1 cellular context compared by ENCODE assay signal in the genomic region with DNA sequence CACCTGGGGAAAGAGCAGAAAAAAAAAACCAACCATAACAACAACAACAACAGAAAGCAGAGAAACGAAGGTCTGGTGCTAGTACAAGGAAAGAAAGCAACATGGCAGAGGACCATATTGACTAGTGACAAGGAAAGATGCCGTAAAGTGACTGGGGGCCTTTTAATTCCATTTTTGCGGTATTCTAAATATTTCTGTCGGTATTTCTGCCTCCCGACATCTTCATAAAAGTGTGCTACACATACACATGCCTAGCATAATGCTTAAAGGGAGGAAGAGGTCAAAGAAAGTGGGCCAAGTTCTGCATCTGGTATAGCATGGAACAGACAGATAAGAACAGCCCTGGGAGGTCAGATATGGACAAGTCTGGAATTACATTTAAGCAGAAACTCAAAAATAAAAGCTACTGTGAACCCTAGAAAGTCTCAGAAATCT.
TF ChIP-seq lines count a peak whose summit lies in the region.

No MANE protein-coding gene starts in this region.

TF ChIP-seq in K562, 482 proteins besides CTCF, POLR2A, EP300 and RAD21 (continued from another document and continues in another):
- TF ChIP-seq, protein P1, sequence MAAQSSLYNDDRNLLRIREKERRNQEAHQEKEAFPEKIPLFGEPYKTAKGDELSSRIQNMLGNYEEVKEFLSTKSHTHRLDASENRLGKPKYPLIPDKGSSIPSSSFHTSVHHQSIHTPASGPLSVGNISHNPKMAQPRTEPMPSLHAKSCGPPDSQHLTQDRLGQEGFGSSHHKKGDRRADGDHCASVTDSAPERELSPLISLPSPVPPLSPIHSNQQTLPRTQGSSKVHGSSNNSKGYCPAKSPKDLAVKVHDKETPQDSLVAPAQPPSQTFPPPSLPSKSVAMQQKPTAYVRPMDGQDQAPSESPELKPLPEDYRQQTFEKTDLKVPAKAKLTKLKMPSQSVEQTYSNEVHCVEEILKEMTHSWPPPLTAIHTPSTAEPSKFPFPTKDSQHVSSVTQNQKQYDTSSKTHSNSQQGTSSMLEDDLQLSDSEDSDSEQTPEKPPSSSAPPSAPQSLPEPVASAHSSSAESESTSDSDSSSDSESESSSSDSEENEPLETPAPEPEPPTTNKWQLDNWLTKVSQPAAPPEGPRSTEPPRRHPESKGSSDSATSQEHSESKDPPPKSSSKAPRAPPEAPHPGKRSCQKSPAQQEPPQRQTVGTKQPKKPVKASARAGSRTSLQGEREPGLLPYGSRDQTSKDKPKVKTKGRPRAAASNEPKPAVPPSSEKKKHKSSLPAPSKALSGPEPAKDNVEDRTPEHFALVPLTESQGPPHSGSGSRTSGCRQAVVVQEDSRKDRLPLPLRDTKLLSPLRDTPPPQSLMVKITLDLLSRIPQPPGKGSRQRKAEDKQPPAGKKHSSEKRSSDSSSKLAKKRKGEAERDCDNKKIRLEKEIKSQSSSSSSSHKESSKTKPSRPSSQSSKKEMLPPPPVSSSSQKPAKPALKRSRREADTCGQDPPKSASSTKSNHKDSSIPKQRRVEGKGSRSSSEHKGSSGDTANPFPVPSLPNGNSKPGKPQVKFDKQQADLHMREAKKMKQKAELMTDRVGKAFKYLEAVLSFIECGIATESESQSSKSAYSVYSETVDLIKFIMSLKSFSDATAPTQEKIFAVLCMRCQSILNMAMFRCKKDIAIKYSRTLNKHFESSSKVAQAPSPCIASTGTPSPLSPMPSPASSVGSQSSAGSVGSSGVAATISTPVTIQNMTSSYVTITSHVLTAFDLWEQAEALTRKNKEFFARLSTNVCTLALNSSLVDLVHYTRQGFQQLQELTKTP (IDR thresholded peaks at IDR 0.05; ENCODE audit: low read depth in 1 of 2, partially characterized antibody in 2 of 2), result peak in 1 of 2 experiments; percentile 37
- peak; percentile 45 for TF ChIP-seq NEUROD1 (IDR thresholded peaks at IDR 0.05; ENCODE audit: borderline replicate concordance, low read depth, low read length, partially characterized antibody)
- TF ChIP-seq TEAD2 (tag; IDR thresholded peaks at IDR 0.05), result no peak
- TF ChIP-seq CBX2 (IDR thresholded peaks at IDR 0.05; ENCODE audit: insufficient read depth, low read length, poor library complexity, severe bottlenecking), result no peak
- TF ChIP-seq SMARCA5 (IDR thresholded peaks at IDR 0.05), result no peak
- TF ChIP-seq ZNF143 (CRISPR knock-in tag; IDR thresholded peaks at IDR 0.05), result no peak
- TF ChIP-seq LEF1 (IDR thresholded peaks at IDR 0.05), result peak; percentile 93
- TF ChIP-seq, protein P2, sequence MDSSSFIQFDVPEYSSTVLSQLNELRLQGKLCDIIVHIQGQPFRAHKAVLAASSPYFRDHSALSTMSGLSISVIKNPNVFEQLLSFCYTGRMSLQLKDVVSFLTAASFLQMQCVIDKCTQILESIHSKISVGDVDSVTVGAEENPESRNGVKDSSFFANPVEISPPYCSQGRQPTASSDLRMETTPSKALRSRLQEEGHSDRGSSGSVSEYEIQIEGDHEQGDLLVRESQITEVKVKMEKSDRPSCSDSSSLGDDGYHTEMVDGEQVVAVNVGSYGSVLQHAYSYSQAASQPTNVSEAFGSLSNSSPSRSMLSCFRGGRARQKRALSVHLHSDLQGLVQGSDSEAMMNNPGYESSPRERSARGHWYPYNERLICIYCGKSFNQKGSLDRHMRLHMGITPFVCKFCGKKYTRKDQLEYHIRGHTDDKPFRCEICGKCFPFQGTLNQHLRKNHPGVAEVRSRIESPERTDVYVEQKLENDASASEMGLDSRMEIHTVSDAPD (CRISPR knock-in tag; IDR thresholded peaks at IDR 0.05), result no peak
- no peak for TF ChIP-seq ZC3H11A (IDR thresholded peaks at IDR 0.05; ENCODE audit: low read depth, low read length)
- TF ChIP-seq, protein P3, sequence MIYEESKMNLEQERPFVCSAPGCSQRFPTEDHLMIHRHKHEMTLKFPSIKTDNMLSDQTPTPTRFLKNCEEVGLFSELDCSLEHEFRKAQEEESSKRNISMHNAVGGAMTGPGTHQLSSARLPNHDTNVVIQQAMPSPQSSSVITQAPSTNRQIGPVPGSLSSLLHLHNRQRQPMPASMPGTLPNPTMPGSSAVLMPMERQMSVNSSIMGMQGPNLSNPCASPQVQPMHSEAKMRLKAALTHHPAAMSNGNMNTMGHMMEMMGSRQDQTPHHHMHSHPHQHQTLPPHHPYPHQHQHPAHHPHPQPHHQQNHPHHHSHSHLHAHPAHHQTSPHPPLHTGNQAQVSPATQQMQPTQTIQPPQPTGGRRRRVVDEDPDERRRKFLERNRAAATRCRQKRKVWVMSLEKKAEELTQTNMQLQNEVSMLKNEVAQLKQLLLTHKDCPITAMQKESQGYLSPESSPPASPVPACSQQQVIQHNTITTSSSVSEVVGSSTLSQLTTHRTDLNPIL (CRISPR knock-in tag; IDR thresholded peaks at IDR 0.05), result no peak
- no peak for TF ChIP-seq DDX20 (tag; IDR thresholded peaks at IDR 0.05; ENCODE audit: low read depth)
- TF ChIP-seq MCM2 (IDR thresholded peaks at IDR 0.05; ENCODE audit: low read depth), result no peak
- TF ChIP-seq NFE2 (IDR thresholded peaks at IDR 0.05; ENCODE audit: low read depth), result no peak
- no peak for TF ChIP-seq KLF10 (CRISPR knock-in tag; IDR thresholded peaks at IDR 0.05)
- TF ChIP-seq NUFIP1 (IDR thresholded peaks at IDR 0.05; ENCODE audit: partially characterized antibody), result peak; percentile 42
- TF ChIP-seq, protein P4, sequence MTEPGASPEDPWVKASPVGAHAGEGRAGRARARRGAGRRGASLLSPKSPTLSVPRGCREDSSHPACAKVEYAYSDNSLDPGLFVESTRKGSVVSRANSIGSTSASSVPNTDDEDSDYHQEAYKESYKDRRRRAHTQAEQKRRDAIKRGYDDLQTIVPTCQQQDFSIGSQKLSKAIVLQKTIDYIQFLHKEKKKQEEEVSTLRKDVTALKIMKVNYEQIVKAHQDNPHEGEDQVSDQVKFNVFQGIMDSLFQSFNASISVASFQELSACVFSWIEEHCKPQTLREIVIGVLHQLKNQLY (CRISPR knock-in tag; conservative IDR thresholded peaks at IDR 0.05), result no peak
- TF ChIP-seq ZNF232 (CRISPR knock-in tag; IDR thresholded peaks at IDR 0.05), result peak; percentile 79; the same call in 1 of the 2 replicates
- TF ChIP-seq, protein P5, sequence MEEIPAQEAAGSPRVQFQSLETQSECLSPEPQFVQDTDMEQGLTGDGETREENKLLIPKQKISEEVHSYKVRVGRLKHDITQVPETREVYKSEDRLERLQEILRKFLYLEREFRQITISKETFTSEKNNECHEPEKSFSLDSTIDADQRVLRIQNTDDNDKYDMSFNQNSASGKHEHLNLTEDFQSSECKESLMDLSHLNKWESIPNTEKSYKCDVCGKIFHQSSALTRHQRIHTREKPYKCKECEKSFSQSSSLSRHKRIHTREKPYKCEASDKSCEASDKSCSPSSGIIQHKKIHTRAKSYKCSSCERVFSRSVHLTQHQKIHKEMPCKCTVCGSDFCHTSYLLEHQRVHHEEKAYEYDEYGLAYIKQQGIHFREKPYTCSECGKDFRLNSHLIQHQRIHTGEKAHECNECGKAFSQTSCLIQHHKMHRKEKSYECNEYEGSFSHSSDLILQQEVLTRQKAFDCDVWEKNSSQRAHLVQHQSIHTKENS (CRISPR knock-in tag; IDR thresholded peaks at IDR 0.05), result no peak
- no peak for TF ChIP-seq ZNF780A (CRISPR knock-in tag; IDR thresholded peaks at IDR 0.05)
- no peak for TF ChIP-seq CHD4 (IDR thresholded peaks at IDR 0.05; ENCODE audit: insufficient read depth, insufficient replicate concordance, low read depth, low read length, poor library complexity, severe bottlenecking)
- TF ChIP-seq HLTF (IDR thresholded peaks at IDR 0.05), result 0 out of 2 replicates have a peak, but pooled peaks have one; percentile 70
- no peak for TF ChIP-seq ZNF274 (IDR thresholded peaks at IDR 0.05; ENCODE audit: borderline replicate concordance, low read depth, low read length)
- TF ChIP-seq, protein P6, sequence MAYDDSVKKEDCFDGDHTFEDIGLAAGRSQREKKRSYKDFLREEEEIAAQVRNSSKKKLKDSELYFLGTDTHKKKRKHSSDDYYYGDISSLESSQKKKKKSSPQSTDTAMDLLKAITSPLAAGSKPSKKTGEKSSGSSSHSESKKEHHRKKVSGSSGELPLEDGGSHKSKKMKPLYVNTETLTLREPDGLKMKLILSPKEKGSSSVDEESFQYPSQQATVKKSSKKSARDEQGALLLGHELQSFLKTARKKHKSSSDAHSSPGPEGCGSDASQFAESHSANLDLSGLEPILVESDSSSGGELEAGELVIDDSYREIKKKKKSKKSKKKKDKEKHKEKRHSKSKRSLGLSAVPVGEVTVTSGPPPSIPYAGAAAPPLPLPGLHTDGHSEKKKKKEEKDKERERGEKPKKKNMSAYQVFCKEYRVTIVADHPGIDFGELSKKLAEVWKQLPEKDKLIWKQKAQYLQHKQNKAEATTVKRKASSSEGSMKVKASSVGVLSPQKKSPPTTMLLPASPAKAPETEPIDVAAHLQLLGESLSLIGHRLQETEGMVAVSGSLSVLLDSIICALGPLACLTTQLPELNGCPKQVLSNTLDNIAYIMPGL (CRISPR knock-in tag; IDR thresholded peaks at IDR 0.05), result no peak
- TF ChIP-seq SMARCA4 (IDR thresholded peaks at IDR 0.05), result peak; percentile 94
- TF ChIP-seq ETS2 (tag; IDR thresholded peaks at IDR 0.05; ENCODE audit: borderline replicate concordance, poor library complexity, severe bottlenecking), result no peak
- TF ChIP-seq, protein P7, sequence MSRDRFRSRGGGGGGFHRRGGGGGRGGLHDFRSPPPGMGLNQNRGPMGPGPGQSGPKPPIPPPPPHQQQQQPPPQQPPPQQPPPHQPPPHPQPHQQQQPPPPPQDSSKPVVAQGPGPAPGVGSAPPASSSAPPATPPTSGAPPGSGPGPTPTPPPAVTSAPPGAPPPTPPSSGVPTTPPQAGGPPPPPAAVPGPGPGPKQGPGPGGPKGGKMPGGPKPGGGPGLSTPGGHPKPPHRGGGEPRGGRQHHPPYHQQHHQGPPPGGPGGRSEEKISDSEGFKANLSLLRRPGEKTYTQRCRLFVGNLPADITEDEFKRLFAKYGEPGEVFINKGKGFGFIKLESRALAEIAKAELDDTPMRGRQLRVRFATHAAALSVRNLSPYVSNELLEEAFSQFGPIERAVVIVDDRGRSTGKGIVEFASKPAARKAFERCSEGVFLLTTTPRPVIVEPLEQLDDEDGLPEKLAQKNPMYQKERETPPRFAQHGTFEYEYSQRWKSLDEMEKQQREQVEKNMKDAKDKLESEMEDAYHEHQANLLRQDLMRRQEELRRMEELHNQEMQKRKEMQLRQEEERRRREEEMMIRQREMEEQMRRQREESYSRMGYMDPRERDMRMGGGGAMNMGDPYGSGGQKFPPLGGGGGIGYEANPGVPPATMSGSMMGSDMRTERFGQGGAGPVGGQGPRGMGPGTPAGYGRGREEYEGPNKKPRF (IDR thresholded peaks at IDR 0.05; ENCODE audit: low read depth, low read length), result no peak
- TF ChIP-seq HNRNPUL1 (IDR thresholded peaks at IDR 0.05; ENCODE audit: low read length), result no peak
- TF ChIP-seq KAT8 (IDR thresholded peaks at IDR 0.05; ENCODE audit: low read depth), result no peak
- TF ChIP-seq ZSCAN29 (IDR thresholded peaks at IDR 0.05), result no peak
- TF ChIP-seq, protein P8, sequence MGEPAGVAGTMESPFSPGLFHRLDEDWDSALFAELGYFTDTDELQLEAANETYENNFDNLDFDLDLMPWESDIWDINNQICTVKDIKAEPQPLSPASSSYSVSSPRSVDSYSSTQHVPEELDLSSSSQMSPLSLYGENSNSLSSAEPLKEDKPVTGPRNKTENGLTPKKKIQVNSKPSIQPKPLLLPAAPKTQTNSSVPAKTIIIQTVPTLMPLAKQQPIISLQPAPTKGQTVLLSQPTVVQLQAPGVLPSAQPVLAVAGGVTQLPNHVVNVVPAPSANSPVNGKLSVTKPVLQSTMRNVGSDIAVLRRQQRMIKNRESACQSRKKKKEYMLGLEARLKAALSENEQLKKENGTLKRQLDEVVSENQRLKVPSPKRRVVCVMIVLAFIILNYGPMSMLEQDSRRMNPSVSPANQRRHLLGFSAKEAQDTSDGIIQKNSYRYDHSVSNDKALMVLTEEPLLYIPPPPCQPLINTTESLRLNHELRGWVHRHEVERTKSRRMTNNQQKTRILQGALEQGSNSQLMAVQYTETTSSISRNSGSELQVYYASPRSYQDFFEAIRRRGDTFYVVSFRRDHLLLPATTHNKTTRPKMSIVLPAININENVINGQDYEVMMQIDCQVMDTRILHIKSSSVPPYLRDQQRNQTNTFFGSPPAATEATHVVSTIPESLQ (CRISPR knock-in tag; IDR thresholded peaks at IDR 0.05), result no peak
- TF ChIP-seq PCBP2 (IDR thresholded peaks at IDR 0.05; ENCODE audit: low read depth, low read length, poor library complexity, severe bottlenecking), result no peak
- TF ChIP-seq TSC22D4 (tag; IDR thresholded peaks at IDR 0.05), result no peak
- TF ChIP-seq TBL1XR1 (IDR thresholded peaks at IDR 0.05; ENCODE audit: low read length in 2 of 2), result peak in 1 of 2 experiments; percentile 84; a peak in 2 of 4 replicates
- 0 out of 4 replicates have a peak, but pooled peaks have one; percentile 27 to 38 for TF ChIP-seq NRF1 (conservative IDR thresholded peaks at IDR 0.05 in 1 of 2, IDR thresholded peaks at IDR 0.05 in 1 of 2)
- TF ChIP-seq, protein P9, sequence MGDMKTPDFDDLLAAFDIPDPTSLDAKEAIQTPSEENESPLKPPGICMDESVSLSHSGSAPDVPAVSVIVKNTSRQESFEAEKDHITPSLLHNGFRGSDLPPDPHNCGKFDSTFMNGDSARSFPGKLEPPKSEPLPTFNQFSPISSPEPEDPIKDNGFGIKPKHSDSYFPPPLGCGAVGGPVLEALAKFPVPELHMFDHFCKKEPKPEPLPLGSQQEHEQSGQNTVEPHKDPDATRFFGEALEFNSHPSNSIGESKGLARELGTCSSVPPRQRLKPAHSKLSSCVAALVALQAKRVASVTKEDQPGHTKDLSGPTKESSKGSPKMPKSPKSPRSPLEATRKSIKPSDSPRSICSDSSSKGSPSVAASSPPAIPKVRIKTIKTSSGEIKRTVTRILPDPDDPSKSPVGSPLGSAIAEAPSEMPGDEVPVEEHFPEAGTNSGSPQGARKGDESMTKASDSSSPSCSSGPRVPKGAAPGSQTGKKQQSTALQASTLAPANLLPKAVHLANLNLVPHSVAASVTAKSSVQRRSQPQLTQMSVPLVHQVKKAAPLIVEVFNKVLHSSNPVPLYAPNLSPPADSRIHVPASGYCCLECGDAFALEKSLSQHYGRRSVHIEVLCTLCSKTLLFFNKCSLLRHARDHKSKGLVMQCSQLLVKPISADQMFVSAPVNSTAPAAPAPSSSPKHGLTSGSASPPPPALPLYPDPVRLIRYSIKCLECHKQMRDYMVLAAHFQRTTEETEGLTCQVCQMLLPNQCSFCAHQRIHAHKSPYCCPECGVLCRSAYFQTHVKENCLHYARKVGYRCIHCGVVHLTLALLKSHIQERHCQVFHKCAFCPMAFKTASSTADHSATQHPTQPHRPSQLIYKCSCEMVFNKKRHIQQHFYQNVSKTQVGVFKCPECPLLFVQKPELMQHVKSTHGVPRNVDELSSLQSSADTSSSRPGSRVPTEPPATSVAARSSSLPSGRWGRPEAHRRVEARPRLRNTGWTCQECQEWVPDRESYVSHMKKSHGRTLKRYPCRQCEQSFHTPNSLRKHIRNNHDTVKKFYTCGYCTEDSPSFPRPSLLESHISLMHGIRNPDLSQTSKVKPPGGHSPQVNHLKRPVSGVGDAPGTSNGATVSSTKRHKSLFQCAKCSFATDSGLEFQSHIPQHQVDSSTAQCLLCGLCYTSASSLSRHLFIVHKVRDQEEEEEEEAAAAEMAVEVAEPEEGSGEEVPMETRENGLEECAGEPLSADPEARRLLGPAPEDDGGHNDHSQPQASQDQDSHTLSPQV (IDR thresholded peaks at IDR 0.05), result peak; percentile 83
- TF ChIP-seq PPARD (CRISPR knock-in tag; IDR thresholded peaks at IDR 0.05), result no peak
- TF ChIP-seq HMG20B (CRISPR knock-in tag; IDR thresholded peaks at IDR 0.05), result no peak
- TF ChIP-seq ZNF696 (CRISPR knock-in tag; conservative IDR thresholded peaks at IDR 0.05), result no peak
- no peak for TF ChIP-seq ZNF41 (CRISPR knock-in tag; conservative IDR thresholded peaks at IDR 0.05)
